ENCODE assay signal across 8 cellular contexts in the genomic region with DNA sequence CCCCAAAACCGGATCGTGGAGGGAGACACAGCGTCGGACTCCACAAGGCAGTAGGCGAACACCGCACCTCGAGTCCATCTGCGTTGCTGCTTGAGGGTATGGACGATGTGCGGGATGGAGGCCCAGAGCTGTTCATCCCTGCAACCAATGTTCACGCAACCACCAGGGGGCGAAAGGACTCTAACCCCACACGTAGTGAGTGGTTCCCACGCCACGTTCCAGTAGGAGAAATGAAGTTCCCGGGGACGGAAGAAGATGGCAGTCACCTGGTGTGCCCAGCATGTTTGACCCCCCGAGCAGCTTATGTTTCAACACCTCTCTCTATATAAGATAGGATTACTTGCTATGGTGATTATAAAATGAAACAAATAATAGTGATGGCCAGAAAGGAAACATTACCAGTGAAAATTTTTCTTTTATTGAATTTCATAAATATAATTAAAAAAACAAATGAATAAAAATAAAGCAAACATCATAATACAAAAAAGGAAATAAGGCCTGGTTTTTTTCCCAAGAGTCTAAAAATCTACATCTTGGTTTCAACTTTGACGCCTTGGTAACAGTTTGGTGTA.
DNase-seq lines count a peak whose midpoint lies in the region; ATAC-seq lines count a peak whose summit lies in the region.

No MANE protein-coding gene starts in this region.

- peaks cover 40 to 45% of the 10 kb centered on the region in 2 donors for H3K27me3 Mint-ChIP-seq in T-cell

- CTCF ChIA-PET in T-cell (lab: Charles Lee): interaction anchor here in 1 of 2 donors (1.8 to 2.2 kb wide), 3 partner anchors 458 to 610 kb away, joined by 5 to 7 read pairs (median 7); no protein-coding TSS in a partner anchor

- H3K4me1 Mint-ChIP-seq in T-cell: peaks cover 0 to 2% (median 0%) of the 10 kb centered on the region in 3 donors

- no peak overlapping the region for H3K27ac Mint-ChIP-seq in T-cell

- DNase-seq in G401 (ENCODE audit: low spot score) (peak; percentile 52), M059J (ENCODE audit: low read depth) (peak; percentile 77), T-cell (peak in 26 of 34 experiments; percentile 4 to 40 (median 22)), T47D (ENCODE audit: low read depth in 1 of 2, low spot score in 1 of 2) (peak; percentile 61 to 91), iris pigment epithelial cell (ENCODE audit: low read depth) (peak; percentile 74)
- DNase-seq in stimulated activated CD4-positive, alpha-beta T cell treated with anti-CD3 and anti-CD28 coated beads, Interleukin-1b, Interleukin-23, amount 100 ng/mL, for 4 hours (ENCODE audit: low read depth in 2 of 2): peak; percentile 3 to 33

- in situ Hi-C loops in G401 (cut with HindIII; ENCODE audit: low sequenced_read_pairs) (no loop called here), T47D (cut with HindIII; ENCODE audit: low pct_unique_long_range_greater_than_20kb, low sequenced_read_pairs) (no loop called here)

- no peaks in the 10 kb centered on the region for H3K9me3 Mint-ChIP-seq in T-cell

- no peaks in the 10 kb centered on the region for H3K36me3 Mint-ChIP-seq in T-cell

- H3K4me3 Mint-ChIP-seq in T-cell: no peak overlapping the region

- ATAC-seq in T-cell (replicated peaks in 1 of 4) (no peak), GM21447 (IDR thresholded peaks at IDR 0.05; ENCODE audit: unreplicated experiment) (no peak), HG03342 (IDR thresholded peaks at IDR 0.05; ENCODE audit: unreplicated experiment) (no peak)

- POLR2A ChIA-PET in T-cell (lab: Charles Lee): no interaction called here

Comparison
In these comparisons a context has a peak if more than half of its experiments do, and no peak if none do; other contexts are left out.
1. DNase-seq: peak in every context shown above with its lines; median percentile 77 in M059J; 76 in T47D; 74 in iris pigment epithelial cell; 52 in G401; 22 in T-cell; 18 in stimulated activated CD4-positive, alpha-beta T cell treated with anti-CD3 and anti-CD28 coated beads, Interleukin-1b, Interleukin-23, amount 100 ng/mL, for 4 hours.